In genomic region chr12:11794311-11794710, GRCh38 we compare ENCODE assay signal across 11 cellular contexts.
DNase-seq lines count a peak whose midpoint lies in the region; ATAC-seq and TF ChIP-seq lines count a peak whose summit lies in the region.
"Had no signal": no experiment of that assay in that cellular context is flagged by ENCODE, and none has a peak within 500 bp of the region (broad histone marks: within the 10 kb centered on the region; RNA-seq: fewer than 3 reads in every experiment).

No MANE protein-coding gene starts in this region.

- TF ChIP-seq CTCF in dorsolateral prefrontal cortex (IDR thresholded peaks at IDR 0.05 in 54 of 56, conservative IDR thresholded peaks at IDR 0.05 in 2 of 56; ENCODE audit: low read depth in 1 of 56, partially characterized antibody in 56 of 56) = peak in 4 of 56 donors; percentile 6 to 15 (median 8)
- TF ChIP-seq CTCF in testis (IDR thresholded peaks at IDR 0.05) = no peak

- peak overlapping the region in 58 of 59 donors; percentile 4 to 58 (median 33) for H3K4me3 ChIP-seq in dorsolateral prefrontal cortex
- peak overlapping the region; percentile 17 to 43 for H3K4me3 ChIP-seq in muscle layer of colon (ENCODE audit: low read depth in 1 of 2, low read length in 2 of 2)
- H3K4me3 ChIP-seq in testis = no peak overlapping the region
- no peak overlapping the region for H3K4me3 ChIP-seq in effector memory CD4-positive, alpha-beta T cell (ENCODE audit: insufficient read depth, low read depth, low read length, poor library complexity, severe bottlenecking)

- WGBS in testis, 2 donors = 35 to 67% methylated on average over 6 of the region's 6 CpGs

- peaks cover 0 to 15% of the 10 kb centered on the region in 2 donors for H3K9me3 Mint-ChIP-seq in activated naive CD4-positive, alpha-beta T cell treated with anti-CD3 and anti-CD28 coated beads, Interleukin-2, amount 50 U/mL, for 72 hours
- H3K9me3 Mint-ChIP-seq: activated T-cell treated with anti-CD3 and anti-CD28 coated beads, Interleukin-2, amount 50 U/mL, for 4 hours had no signal

- intact Hi-C loops in dorsolateral prefrontal cortex (cut with DNase I) (loop anchor here in 1 of 2 donors (10.0 kb wide), 1 partner anchor 140 kb away; no protein-coding TSS in a partner anchor), testis (cut with DNase I; ENCODE audit: low total_unique reads) (no loop called here)

- peaks cover 8 to 70% of the 10 kb centered on the region in 2 donors for H3K36me3 Mint-ChIP-seq in activated naive CD4-positive, alpha-beta T cell treated with anti-CD3 and anti-CD28 coated beads, Interleukin-2, amount 50 U/mL, for 72 hours

- no peak overlapping the region for H3K27ac Mint-ChIP-seq in activated naive CD4-positive, alpha-beta T cell treated with anti-CD3 and anti-CD28 coated beads, Interleukin-2, amount 50 U/mL, for 72 hours
- H3K27ac Mint-ChIP-seq: T-helper 17 cell had no signal

- no peaks in the 10 kb centered on the region for H3K27me3 ChIP-seq in dorsolateral prefrontal cortex
- H3K27me3 ChIP-seq in muscle layer of colon (ENCODE audit: control insufficient read depth in 1 of 2, insufficient read depth in 2 of 2, low read length in 2 of 2) = no peaks in the 10 kb centered on the region
- no peaks in the 10 kb centered on the region for H3K27me3 ChIP-seq in testis
- H3K27me3 ChIP-seq in effector memory CD4-positive, alpha-beta T cell (replicated peaks; ENCODE audit: control insufficient read depth, insufficient read depth, low read length, poor library complexity, severe bottlenecking) = no peaks in the 10 kb centered on the region

- ATAC-seq in GM18858 (IDR thresholded peaks at IDR 0.05; ENCODE audit: unreplicated experiment) = no peak
- ATAC-seq in activated naive CD4-positive, alpha-beta T cell treated with anti-CD3 and anti-CD28 coated beads, Interleukin-2, amount 50 U/mL, for 72 hours = no peak
- no peak for ATAC-seq in GM18517 (IDR thresholded peaks at IDR 0.05; ENCODE audit: unreplicated experiment)
- ATAC-seq: activated T-cell treated with anti-CD3 and anti-CD28 coated beads, Interleukin-2, amount 50 U/mL, for 4 hours; T-helper 17 cell had no signal

- no peaks in the 10 kb centered on the region for H3K36me3 ChIP-seq in muscle layer of colon (ENCODE audit: insufficient read depth, low read length)
- H3K36me3 ChIP-seq in testis (ENCODE audit: low read depth, missing control alignments) = no peaks in the 10 kb centered on the region
- H3K36me3 ChIP-seq in effector memory CD4-positive, alpha-beta T cell (ENCODE audit: control insufficient read depth, insufficient read depth, low read length) = no peaks in the 10 kb centered on the region

- DNase-seq in NCI-H146 (lab: John Stamatoyannopoulos, UW) (peak; percentile 86), dorsolateral prefrontal cortex (peak in 9 of 10 donors; percentile 9 to 68 (median 55)), testis (no peak)
- no peak for DNase-seq in effector memory CD4-positive, alpha-beta T cell
- DNase-seq in activated naive CD4-positive, alpha-beta T cell treated with anti-CD3 and anti-CD28 coated beads, Interleukin-2, amount 50 U/mL, for 72 hours (ENCODE audit: low spot score in 2 of 2) = no peak
- DNase-seq: activated CD4-positive, alpha-beta T cell treated with anti-CD3 and anti-CD28 coated beads for 48 hours; activated T-cell treated with anti-CD3 and anti-CD28 coated beads, Interleukin-2, amount 50 U/mL, for 4 hours; T-helper 17 cell had no signal

- H3K27ac ChIP-seq in dorsolateral prefrontal cortex = peak overlapping the region in 58 of 59 donors; percentile 36 to 93 (median 81)
- peak overlapping the region; percentile 86 for H3K27ac ChIP-seq in muscle layer of colon (ENCODE audit: low read depth, low read length)
- peak overlapping the region; percentile 63 to 64 for H3K27ac ChIP-seq in testis
- no peak overlapping the region for H3K27ac ChIP-seq in effector memory CD4-positive, alpha-beta T cell (ENCODE audit: insufficient read depth, low read length, poor library complexity, severe bottlenecking)

- peak overlapping the region; percentile 55 for H3K9ac ChIP-seq in muscle layer of colon (ENCODE audit: low read length)

- H3K9me3 ChIP-seq in muscle layer of colon (ENCODE audit: low read length) (no peaks in the 10 kb centered on the region), testis (no peaks in the 10 kb centered on the region)
- H3K9me3 ChIP-seq in effector memory CD4-positive, alpha-beta T cell (ENCODE audit: control insufficient read depth, low read length) = no peaks in the 10 kb centered on the region

- no peak for TF ChIP-seq POLR2A in testis (IDR thresholded peaks at IDR 0.05)

- H3K4me1 ChIP-seq in muscle layer of colon (ENCODE audit: insufficient read depth, low read length) (peaks cover 64% of the 10 kb centered on the region), testis (peaks cover 24% of the 10 kb centered on the region)
- H3K4me1 ChIP-seq in effector memory CD4-positive, alpha-beta T cell (ENCODE audit: control insufficient read depth, insufficient read depth, low read length, poor library complexity, severe bottlenecking) = peaks cover 5% of the 10 kb centered on the region

Comparison
In these comparisons a context has a peak if more than half of its experiments do, and no peak if none do; other contexts are left out.
1. DNase-seq: peak in NCI-H146 (single experiment) and dorsolateral prefrontal cortex (9 of 10); none in testis (single experiment), effector memory CD4-positive, alpha-beta T cell (0 of 3) and activated naive CD4-positive, alpha-beta T cell treated with anti-CD3 and anti-CD28 coated beads, Interleukin-2, amount 50 U/mL, for 72 hours (0 of 2).
2. H3K4me3 ChIP-seq: peak in dorsolateral prefrontal cortex (58 of 59) and muscle layer of colon (2 of 2); none in testis (0 of 2) and effector memory CD4-positive, alpha-beta T cell (single experiment).